ENCODE assay signal across 18 cellular contexts in the genomic region with DNA sequence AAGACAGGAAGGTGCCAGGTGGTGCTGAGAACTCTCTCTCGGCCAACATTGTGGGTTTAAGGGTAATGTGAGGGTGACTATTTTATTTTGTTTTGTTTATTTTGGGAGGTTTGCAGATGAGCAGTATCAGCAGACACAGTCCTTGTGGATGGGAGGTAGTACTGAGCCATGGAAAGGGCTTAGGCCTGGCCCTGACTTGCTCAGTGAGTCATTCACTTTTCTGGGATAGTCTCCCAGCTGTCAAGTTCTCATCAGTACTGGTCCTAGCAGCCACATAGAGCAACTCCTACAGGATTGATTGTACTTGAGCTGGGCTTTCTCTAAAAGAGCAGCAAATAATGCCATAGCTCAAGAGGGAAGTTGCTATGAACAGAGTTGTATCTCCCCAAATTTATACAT.
DNase-seq lines count a peak whose midpoint lies in the region; ATAC-seq and TF ChIP-seq lines count a peak whose summit lies in the region.
"Had no signal": no experiment of that assay in that cellular context is flagged by ENCODE, and none has a peak within 500 bp of the region (broad histone marks: within the 10 kb centered on the region; RNA-seq: fewer than 3 reads in every experiment).

No MANE protein-coding gene starts in this region.

- no peak overlapping the region for H4K91ac ChIP-seq in neuronal stem cell (ENCODE audit: low read depth, low read length, poor library complexity)
- no peak overlapping the region for H4K91ac ChIP-seq in trophoblast cell (ENCODE audit: low read depth, low read length)

- no peak overlapping the region for H3K27ac ChIP-seq in breast epithelium
- peak overlapping the region; percentile 61 for H3K27ac ChIP-seq in RWPE1
- peak overlapping the region; percentile 64 for H3K27ac ChIP-seq in neuronal stem cell (replicated peaks; ENCODE audit: low read length)
- H3K27ac ChIP-seq in trophoblast cell (ENCODE audit: low read depth, low read length), result no peak overlapping the region
- H3K27ac ChIP-seq: upper lobe of left lung had no signal

- H3K4me1 ChIP-seq in breast epithelium (no peaks in the 10 kb centered on the region), neuronal stem cell (ENCODE audit: control insufficient read depth in 2 of 2, insufficient read depth in 1 of 2, low read depth in 1 of 2, low read length in 2 of 2) (peaks cover 11 to 18% of the 10 kb centered on the region in 2 donors), trophoblast cell (ENCODE audit: control insufficient read depth in 1 of 2, insufficient read depth in 2 of 2, low read length in 2 of 2) (no peaks in the 10 kb centered on the region)
- H3K4me1 ChIP-seq: upper lobe of left lung had no signal

- no peak overlapping the region for H3K18ac ChIP-seq in neuronal stem cell (ENCODE audit: low read length)
- H3K18ac ChIP-seq in trophoblast cell (ENCODE audit: low read length), result no peak overlapping the region

- H3K27ac Mint-ChIP-seq in MCF 10A (ENCODE audit: low read depth, unreplicated experiment), result no peak overlapping the region
- no peak overlapping the region for H3K27ac Mint-ChIP-seq in progenitor cell of endocrine pancreas
- H3K27ac Mint-ChIP-seq: activated naive CD4-positive, alpha-beta T cell treated with anti-CD3 and anti-CD28 coated beads, Interleukin-2, amount 10 ng/mL, durations not matched to agents 7 days and 5 days; activated T-helper 1 cell treated with anti-CD3 and anti-CD28 coated beads, Interleukin-12 subunit alpha, Interleukin-12 subunit beta, Interleukin-2, Interleukin-4 antibody, amounts not matched to agents 30 ng/mL and 10 ng/mL and 1 ng/mL, durations not matched to agents 14 hours and 24 hours and 36 hours; nephron progenitor cell had no signal

- peak; percentile 42 for DNase-seq in MCF 10A (ENCODE audit: unreplicated experiment)
- DNase-seq in breast epithelium (ENCODE audit: low spot score in 2 of 2), result no peak
- DNase-seq in RWPE1 (ENCODE audit: low spot score), result peak; percentile 27
- no peak for DNase-seq in neuronal stem cell (ENCODE audit: low spot score)
- no peak for DNase-seq in head of caudate nucleus
- no peak for DNase-seq in trophoblast cell
- DNase-seq in progenitor cell of endocrine pancreas (ENCODE audit: low spot score, unreplicated experiment), result no peak
- DNase-seq: amniotic stem cell; CD4-positive, alpha-beta memory T cell; DMS79; hippocampal formation had no signal

- H3K9me3 Mint-ChIP-seq in MCF 10A (ENCODE audit: unreplicated experiment), result no peaks in the 10 kb centered on the region
- H3K9me3 Mint-ChIP-seq in progenitor cell of endocrine pancreas (ENCODE audit: low read depth), result no peaks in the 10 kb centered on the region
- H3K9me3 Mint-ChIP-seq: activated T-helper 1 cell treated with anti-CD3 and anti-CD28 coated beads, Interleukin-12 subunit alpha, Interleukin-12 subunit beta, Interleukin-2, Interleukin-4 antibody, amounts not matched to agents 30 ng/mL and 10 ng/mL and 1 ng/mL, durations not matched to agents 14 hours and 24 hours and 36 hours had no signal

- H2BK120ac ChIP-seq in neuronal stem cell (ENCODE audit: low read depth, low read length) (no peak overlapping the region), trophoblast cell (ENCODE audit: insufficient read depth, low read length, poor library complexity) (no peak overlapping the region)

- no peaks in the 10 kb centered on the region for H3K27me3 ChIP-seq in breast epithelium
- H3K27me3 ChIP-seq in neuronal stem cell (ENCODE audit: control insufficient read depth in 3 of 3, insufficient read depth in 3 of 3, low read depth in 1 of 3, low read length in 3 of 3), result peaks cover 0 to 23% (median 0%) of the 10 kb centered on the region in 3 experiments
- no peaks in the 10 kb centered on the region for H3K27me3 ChIP-seq in trophoblast cell (ENCODE audit: insufficient read depth, low read length)
- H3K27me3 ChIP-seq: upper lobe of left lung had no signal

- H3K4me3 Mint-ChIP-seq in MCF 10A (ENCODE audit: unreplicated experiment) (no peak overlapping the region), progenitor cell of endocrine pancreas (ENCODE audit: low read depth) (no peak overlapping the region)
- H3K4me3 Mint-ChIP-seq: activated naive CD4-positive, alpha-beta T cell treated with anti-CD3 and anti-CD28 coated beads, Interleukin-2, amount 10 ng/mL, durations not matched to agents 7 days and 5 days; activated T-helper 1 cell treated with anti-CD3 and anti-CD28 coated beads, Interleukin-12 subunit alpha, Interleukin-12 subunit beta, Interleukin-2, Interleukin-4 antibody, amounts not matched to agents 30 ng/mL and 10 ng/mL and 1 ng/mL, durations not matched to agents 14 hours and 24 hours and 36 hours; CD4-positive, alpha-beta memory T cell; immature natural killer cell; nephron progenitor cell had no signal

- H3K9ac ChIP-seq in neuronal stem cell (ENCODE audit: low read depth, low read length, poor library complexity) (no peak overlapping the region), trophoblast cell (ENCODE audit: low read length) (no peak overlapping the region)

- H2AFZ ChIP-seq in neuronal stem cell (ENCODE audit: low read length) (no peak overlapping the region), trophoblast cell (ENCODE audit: insufficient read depth, low read length, poor library complexity) (no peak overlapping the region)

- TF ChIP-seq CTCF in MCF 10A (IDR thresholded peaks at IDR 0.05; ENCODE audit: unreplicated experiment) (no peak), breast epithelium (IDR thresholded peaks at IDR 0.05) (no peak), RWPE1 (conservative IDR thresholded peaks at IDR 0.05; ENCODE audit: low read depth) (no peak), progenitor cell of endocrine pancreas (IDR thresholded peaks at IDR 0.05; ENCODE audit: unreplicated experiment) (no peak)

- no TSS peak for BruUV-seq in MCF 10A (replicated peaks; lab: Mats Ljungman, UMichigan)

- no peak overlapping the region for H2BK15ac ChIP-seq in neuronal stem cell (ENCODE audit: low read length)

- H2AK5ac ChIP-seq in neuronal stem cell (ENCODE audit: low read depth, low read length) (no peak overlapping the region), trophoblast cell (ENCODE audit: low read length) (no peak overlapping the region)

- WGBS in neuronal stem cell (ENCODE audit: extremely low coverage in 2 of 2, insufficient read length in 2 of 2, insufficient replicate concordance in 1 of 2), 2 donors, result no CpG with 5 or more reads among the region's 1 CpG
- WGBS in trophoblast cell (ENCODE audit: extremely low coverage, insufficient coverage, insufficient read length), result no CpG with 5 or more reads among the region's 1 CpG

- POLR2A ChIA-PET in MCF 10A (lab: Yijun Ruan, JAX), result interaction anchor here (0.7 to 1.2 kb wide), 2 partner anchors 12 to 94 kb away, joined by 3 read pairs; no protein-coding TSS in a partner anchor
- POLR2A ChIA-PET in RWPE1 (lab: Yijun Ruan, JAX; ENCODE audit: low non-redundant PET), result no interaction called here

- CTCF ChIA-PET in MCF 10A (lab: Yijun Ruan, JAX) (interaction anchor here (0.7 to 4.6 kb wide), 15 partner anchors 10 to 256 kb away, joined by 3 to 32 read pairs (median 3); no protein-coding TSS in a partner anchor), RWPE1 (lab: Yijun Ruan, JAX) (interaction anchor here (0.6 to 1.3 kb wide), 4 partner anchors 93 to 200 kb away, joined by 3 to 7 read pairs (median 4); no protein-coding TSS in a partner anchor)

- no peak overlapping the region for H4K12ac ChIP-seq in trophoblast cell (ENCODE audit: low read depth, low read length)

- no peak overlapping the region for H4K8ac ChIP-seq in neuronal stem cell (ENCODE audit: low read depth, low read length)
- no peak overlapping the region for H4K8ac ChIP-seq in trophoblast cell (ENCODE audit: low read depth, low read length)

- H3K36me3 ChIP-seq in breast epithelium (no peaks in the 10 kb centered on the region), neuronal stem cell (replicated peaks in 1 of 2; ENCODE audit: control insufficient read depth in 2 of 2, insufficient read depth in 2 of 2, low read length in 2 of 2) (no peaks in the 10 kb centered on the region), trophoblast cell (ENCODE audit: control insufficient read depth in 1 of 2, insufficient read depth in 2 of 2, low read length in 2 of 2) (no peaks in the 10 kb centered on the region)
- H3K36me3 ChIP-seq: upper lobe of left lung had no signal

- H3K79me1 ChIP-seq in neuronal stem cell (ENCODE audit: low read depth, low read length), result no peaks in the 10 kb centered on the region
- H3K79me1 ChIP-seq in trophoblast cell (ENCODE audit: low read length), result no peaks in the 10 kb centered on the region

- no peak overlapping the region for H3K4me2 ChIP-seq in neuronal stem cell (ENCODE audit: insufficient read depth, low read length, poor library complexity, severe bottlenecking)
- H3K4me2 ChIP-seq in trophoblast cell (ENCODE audit: low read length), result no peak overlapping the region

- H3K4me3 ChIP-seq in breast epithelium (no peak overlapping the region), neuronal stem cell (ENCODE audit: low read length in 2 of 2) (no peak overlapping the region), trophoblast cell (ENCODE audit: low read depth, low read length) (no peak overlapping the region)
- H3K4me3 ChIP-seq: mucosa of descending colon, upper lobe of left lung had no signal

- H3K23ac ChIP-seq in neuronal stem cell (ENCODE audit: low read depth, low read length, poor library complexity), result no peak overlapping the region
- H3K23ac ChIP-seq in trophoblast cell (ENCODE audit: low read length), result no peak overlapping the region

- H2BK12ac ChIP-seq in neuronal stem cell (ENCODE audit: low read length) (no peak overlapping the region), trophoblast cell (ENCODE audit: low read length) (no peak overlapping the region)

- TF ChIP-seq POLR2A in breast epithelium (IDR thresholded peaks at IDR 0.05), result no peak

- peak; percentile 85 for ATAC-seq in esophagus mucosa

- H3K27me3 Mint-ChIP-seq in MCF 10A (ENCODE audit: insufficient read depth, unreplicated experiment) (peaks cover 12% of the 10 kb centered on the region), progenitor cell of endocrine pancreas (peaks cover 14% of the 10 kb centered on the region)

- H3K14ac ChIP-seq in neuronal stem cell (ENCODE audit: low read length), result no peak overlapping the region
- no peak overlapping the region for H3K14ac ChIP-seq in trophoblast cell (ENCODE audit: low read length)

- H3K4me1 Mint-ChIP-seq in MCF 10A (ENCODE audit: insufficient read depth, unreplicated experiment) (peaks cover 7% of the 10 kb centered on the region), progenitor cell of endocrine pancreas (ENCODE audit: low read depth) (peaks cover 3% of the 10 kb centered on the region)
- H3K4me1 Mint-ChIP-seq: activated naive CD4-positive, alpha-beta T cell treated with anti-CD3 and anti-CD28 coated beads, Interleukin-2, amount 10 ng/mL, durations not matched to agents 7 days and 5 days; nephron progenitor cell had no signal

- H3K9me3 ChIP-seq in breast epithelium (peaks cover 0 to 5% of the 10 kb centered on the region in 2 donors), neuronal stem cell (replicated peaks in 1 of 2; ENCODE audit: control insufficient read depth in 2 of 2, insufficient read depth in 1 of 2, low read depth in 1 of 2, low read length in 2 of 2) (peaks cover 2 to 7% of the 10 kb centered on the region in 2 donors), trophoblast cell (ENCODE audit: insufficient read depth, low read depth, low read length) (peaks cover 7% of the 10 kb centered on the region)
- H3K9me3 ChIP-seq: mucosa of descending colon had no signal

- H3K4ac ChIP-seq in neuronal stem cell (ENCODE audit: low read length) (no peak overlapping the region), trophoblast cell (ENCODE audit: low read depth, low read length) (no peak overlapping the region)

- no peak overlapping the region for H2BK5ac ChIP-seq in neuronal stem cell (ENCODE audit: low read length)
- no peak overlapping the region for H2BK5ac ChIP-seq in trophoblast cell (ENCODE audit: low read depth, low read length, poor library complexity)

- H3K36me3 Mint-ChIP-seq in MCF 10A (ENCODE audit: insufficient read depth, unreplicated experiment) (no peaks in the 10 kb centered on the region), progenitor cell of endocrine pancreas (ENCODE audit: insufficient read depth) (no peaks in the 10 kb centered on the region)
- H3K36me3 Mint-ChIP-seq: activated naive CD4-positive, alpha-beta T cell treated with anti-CD3 and anti-CD28 coated beads, Interleukin-2, amount 10 ng/mL, durations not matched to agents 7 days and 5 days; CD4-positive, alpha-beta memory T cell; immature natural killer cell had no signal

- intact Hi-C loops in MCF 10A (cut with micrococcal nuclease) (loop anchor here (1.0 kb wide), 1 partner anchor 201 kb away; no protein-coding TSS in a partner anchor), breast epithelium (cut with DNase I; ENCODE audit: low total_unique reads) (no loop called here), head of caudate nucleus (cut with DNase I) (no loop called here)

- no peaks in the 10 kb centered on the region for H3K79me2 ChIP-seq in trophoblast cell (ENCODE audit: control insufficient read depth, insufficient read depth, low read length, poor library complexity)

Comparison
In these comparisons a context has a peak if more than half of its experiments do, and no peak if none do; other contexts are left out.
1. DNase-seq: peak in MCF 10A (single experiment) and RWPE1 (single experiment); none in breast epithelium (0 of 2), neuronal stem cell (single experiment), head of caudate nucleus (0 of 42), trophoblast cell (0 of 2) and progenitor cell of endocrine pancreas (single experiment).
2. H3K27ac ChIP-seq: peak in RWPE1 (single experiment) and neuronal stem cell (single experiment); none in breast epithelium (0 of 2) and trophoblast cell (single experiment).